In the genomic region with DNA sequence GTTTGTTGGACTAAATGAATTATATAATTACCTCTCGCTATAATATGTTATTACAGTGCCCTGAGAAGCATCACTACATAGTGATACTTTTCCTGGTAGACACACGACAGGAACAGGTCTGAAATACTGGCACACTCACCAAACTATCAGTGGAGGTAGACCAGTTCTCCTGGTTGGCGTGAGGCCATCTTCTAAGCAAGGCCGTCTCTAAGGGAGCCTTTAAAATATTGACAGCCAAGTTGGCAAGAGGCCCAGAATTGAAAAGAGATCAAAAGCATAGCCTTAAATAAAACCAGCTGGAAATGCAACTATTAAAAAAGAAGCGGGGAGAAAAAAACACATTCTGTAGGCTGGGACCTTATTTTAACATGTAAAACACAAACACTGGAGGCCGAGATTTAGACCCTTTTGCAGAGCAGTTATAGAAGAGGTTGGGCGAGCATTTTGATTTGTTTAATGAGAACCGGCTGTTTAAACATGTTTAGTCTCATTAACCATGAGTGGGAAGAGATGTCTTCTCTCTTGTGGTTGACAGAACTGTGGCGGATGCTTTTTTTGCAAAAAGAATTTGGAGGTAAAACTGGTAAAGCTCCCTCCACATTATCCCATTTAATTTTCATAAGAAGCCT, we compare ENCODE assay signal across 14 cellular contexts.
DNase-seq lines count a peak whose midpoint lies in the region; TF ChIP-seq lines count a peak whose summit lies in the region.
"Had no signal": no experiment of that assay in that cellular context is flagged by ENCODE, and none has a peak within 500 bp of the region (broad histone marks: within the 10 kb centered on the region; RNA-seq: fewer than 3 reads in every experiment).

No MANE protein-coding gene starts in this region.

- DNase-seq in NCI-H1436 treated with DMSO at 0.1 percent for 48 hours (lab: John Stamatoyannopoulos, UW) (peak; percentile 0), NCI-H69 (lab: John Stamatoyannopoulos, UW) (peak; percentile 94), fibroblast of lung (ENCODE audit: low read depth in 2 of 2) (peak; percentile 12 to 32), MG63 (no peak), islet precursor cell (no peak), esophagus muscularis mucosa (ENCODE audit: extremely low spot score) (no peak)
- no peak for DNase-seq in effector CD4-positive, alpha-beta T cell
- DNase-seq: esophagus squamous epithelium, mesenchymal stem cell, SK-N-SH, transverse colon had no signal

- H3K4me3 ChIP-seq in BLaER1, result no peak overlapping the region
- no peak overlapping the region for H3K4me3 ChIP-seq in fibroblast of lung (replicated peaks in 1 of 4; ENCODE audit: control extremely low read depth in 1 of 4, insufficient read depth in 1 of 4, low read depth in 3 of 4, low read length in 4 of 4)
- H3K4me3 ChIP-seq in MG63, result no peak overlapping the region
- H3K4me3 ChIP-seq in esophagus muscularis mucosa, result no peak overlapping the region
- H3K4me3 ChIP-seq: A549, esophagus squamous epithelium, K562, transverse colon had no signal

- H3K9ac ChIP-seq in BLaER1 (no peak overlapping the region), fibroblast of lung (ENCODE audit: insufficient read depth, low read length) (no peak overlapping the region)
- H3K9ac ChIP-seq: SK-N-SH had no signal

- H3K36me3 ChIP-seq in BLaER1 (no peaks in the 10 kb centered on the region), fibroblast of lung (ENCODE audit: control insufficient read depth, insufficient read depth, low read length) (no peaks in the 10 kb centered on the region), MG63 (no peaks in the 10 kb centered on the region), esophagus muscularis mucosa (no peaks in the 10 kb centered on the region)
- H3K36me3 ChIP-seq: esophagus squamous epithelium, transverse colon had no signal

- whole genome bisulfite sequencing in esophagus muscularis mucosa, result 42% methylated on average over 9 of the region's 9 CpGs

- H4K20me1 ChIP-seq in BLaER1, result no peaks in the 10 kb centered on the region
- H4K20me1 ChIP-seq in fibroblast of lung (ENCODE audit: control insufficient read depth, extremely low read depth, insufficient read depth, low read length), result no peaks in the 10 kb centered on the region

- no peaks in the 10 kb centered on the region for H3K27me3 ChIP-seq in BLaER1
- H3K27me3 ChIP-seq in fibroblast of lung (ENCODE audit: control insufficient read depth, insufficient read depth, low read length), result no peaks in the 10 kb centered on the region
- H3K27me3 ChIP-seq in MG63, result no peaks in the 10 kb centered on the region
- no peaks in the 10 kb centered on the region for H3K27me3 ChIP-seq in esophagus muscularis mucosa
- H3K27me3 ChIP-seq: esophagus squamous epithelium, transverse colon had no signal

- peak overlapping the region; percentile 28 for H3K4me2 ChIP-seq in BLaER1
- H3K4me2 ChIP-seq in fibroblast of lung (ENCODE audit: extremely low read depth, insufficient read depth, low read length), result no peak overlapping the region
- H3K4me2 ChIP-seq: A549, SK-N-SH had no signal

- no peak for TF ChIP-seq POLR2A in esophagus muscularis mucosa (IDR thresholded peaks at IDR 0.05; ENCODE audit: low read depth)

- no peak overlapping the region for H2AFZ ChIP-seq in fibroblast of lung (ENCODE audit: low read length)

- TF ChIP-seq CTCF in fibroblast of lung (conservative IDR thresholded peaks at IDR 0.05 in 1 of 2, IDR thresholded peaks at IDR 0.05 in 1 of 2; ENCODE audit: low read depth in 1 of 2, low read length in 2 of 2) (no peak), esophagus muscularis mucosa (IDR thresholded peaks at IDR 0.05) (no peak)

- TF ChIP-seq EP300 in esophagus muscularis mucosa (IDR thresholded peaks at IDR 0.05), result no peak

- no peaks in the 10 kb centered on the region for H3K79me2 ChIP-seq in fibroblast of lung (ENCODE audit: control insufficient read depth, insufficient read depth, low read length)

- H3K9me3 ChIP-seq in BLaER1 (no peaks in the 10 kb centered on the region), fibroblast of lung (ENCODE audit: control insufficient read depth, insufficient read depth, low read depth, low read length) (no peaks in the 10 kb centered on the region), MG63 (no peaks in the 10 kb centered on the region), esophagus muscularis mucosa (no peaks in the 10 kb centered on the region)
- H3K9me3 ChIP-seq: A549, esophagus squamous epithelium, SK-N-SH, transverse colon had no signal

- peaks cover 11% of the 10 kb centered on the region for H3K4me1 ChIP-seq in BLaER1
- H3K4me1 ChIP-seq in fibroblast of lung (ENCODE audit: control insufficient read depth, extremely low read depth, insufficient read depth, low read length), result no peaks in the 10 kb centered on the region
- H3K4me1 ChIP-seq in esophagus muscularis mucosa, result no peaks in the 10 kb centered on the region
- H3K4me1 ChIP-seq: A549 had no signal

- no peak overlapping the region for H3K27ac ChIP-seq in BLaER1
- no peak overlapping the region for H3K27ac ChIP-seq in fibroblast of lung (ENCODE audit: insufficient read depth, low read length)
- H3K27ac ChIP-seq in esophagus muscularis mucosa (replicated peaks in 1 of 4), result no peak overlapping the region
- H3K27ac ChIP-seq: A549, esophagus squamous epithelium, transverse colon had no signal

- intact Hi-C loops in esophagus muscularis mucosa (cut with DNase I), result no loop called here

Comparison
In these comparisons a context has a peak if more than half of its experiments do, and no peak if none do; other contexts are left out.
1. DNase-seq: peak in NCI-H1436 treated with DMSO at 0.1 percent for 48 hours (single experiment), NCI-H69 (single experiment) and fibroblast of lung (2 of 2); none in MG63 (single experiment), effector CD4-positive, alpha-beta T cell (single experiment), islet precursor cell (single experiment) and esophagus muscularis mucosa (single experiment).